Comparison of ENCODE assay signal across 8 cellular contexts in the genomic region with DNA sequence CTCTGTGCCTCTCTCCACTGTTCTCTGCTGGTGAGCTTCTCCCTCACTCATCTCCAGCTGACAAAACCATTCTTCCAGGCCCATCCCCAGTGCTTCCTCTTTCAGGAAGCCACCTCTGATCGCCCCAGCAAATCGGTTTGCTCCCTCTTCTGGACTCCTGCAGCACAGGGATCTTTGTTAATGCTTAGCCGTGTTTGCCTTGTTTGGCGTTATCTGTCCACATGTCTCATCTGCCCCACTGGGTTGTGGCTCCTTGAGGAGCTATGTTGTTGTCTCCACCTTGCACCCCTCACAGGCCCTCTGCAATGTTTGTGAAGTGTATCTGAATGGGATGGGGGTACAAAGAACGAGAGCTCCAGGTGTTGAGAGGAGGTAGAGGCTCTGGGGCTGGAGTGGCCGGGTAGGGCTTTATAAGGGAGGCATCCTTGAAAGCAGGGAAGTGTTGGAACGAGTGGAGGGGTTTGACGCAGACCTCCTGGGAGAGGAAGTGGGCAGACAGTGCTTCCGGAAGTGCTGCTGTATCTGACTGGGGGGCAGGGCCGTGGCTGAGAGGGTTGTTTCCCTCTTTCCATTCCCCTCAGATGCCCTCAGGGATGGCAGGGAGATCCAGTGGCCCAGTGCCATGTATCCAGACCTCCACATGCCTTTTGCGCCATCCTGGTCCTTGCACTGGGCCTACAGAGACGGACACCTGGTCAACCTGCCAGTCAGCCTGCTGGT. TPM values are rescaled to one million over a fixed set of nuclear protein-coding genes. Genes with fewer than 3 reads are reported as not detected.
DNase-seq lines count a peak whose midpoint lies in the region; ATAC-seq and TF ChIP-seq lines count a peak whose summit lies in the region.

No MANE protein-coding gene starts in this region.

- DNase-seq in HT1080 (ENCODE audit: low read depth): peak; percentile 54
- peak; percentile 82 for DNase-seq in activated CD8-positive, alpha-beta memory T cell treated with anti-CD3 and anti-CD28 coated beads for 24 hours
- peak; percentile 14 for DNase-seq in fibroblast of pulmonary artery (ENCODE audit: low read depth)
- DNase-seq in stimulated activated CD4-positive, alpha-beta T cell treated with anti-CD3 and anti-CD28 coated beads, Interleukin-4, amount 100 ng/mL, for 1 hour: peak; percentile 31
- no peak for DNase-seq in NCI-H2029 treated with DMSO at 0.1 percent for 48 hours (lab: John Stamatoyannopoulos, UW)
- DNase-seq in NCI-H1105 (lab: John Stamatoyannopoulos, UW): no peak
- no peak for DNase-seq in NCI-H2227 treated with DMSO at 0.1 percent for 48 hours (lab: John Stamatoyannopoulos, UW)

- no peak for TF ChIP-seq CTCF in fibroblast of pulmonary artery (IDR thresholded peaks at IDR 0.05; ENCODE audit: low read length, missing control alignments)

- H3K4me3 ChIP-seq in fibroblast of pulmonary artery (replicated peaks; ENCODE audit: low read depth, low read length): no peak overlapping the region

- ATAC-seq in GM21717 (IDR thresholded peaks at IDR 0.05; ENCODE audit: unreplicated experiment): no peak

RNA-seq across cellular contexts. Expression of gene CASKIN2, which starts 27.8 kb away (rescaled TPM):
- total RNA-seq in HT1080 (2014; rRNA removed; shearing (Covaris generic)): 6.7 and 7.4 TPM in 2 replicates
- 5.0 and 5.1 TPM in 2 replicates for polyA plus RNA-seq in HT1080 (2015; cell fraction: cytosol; rRNA removed)
- polyA plus RNA-seq in HT1080 (2015; cell fraction: nucleus; rRNA removed): 9.8 and 10.2 TPM in 2 replicates

RNA-seq across cellular contexts. Expression of gene TSEN54, which starts 28.8 kb away (rescaled TPM):
- total RNA-seq in HT1080 (2014; rRNA removed; shearing (Covaris generic)): 35.9 and 38.8 TPM in 2 replicates
- 13.4 and 19.3 TPM in 2 replicates for polyA plus RNA-seq in HT1080 (2015; cell fraction: cytosol; rRNA removed)
- 23.2 and 39.4 TPM in 2 replicates for polyA plus RNA-seq in HT1080 (2015; cell fraction: nucleus; rRNA removed)

RNA-seq across cellular contexts. Expression of gene TMEM94, which starts 31.1 kb away (rescaled TPM):
- 22.8 and 24.0 TPM in 2 replicates for total RNA-seq in HT1080 (2014; rRNA removed; shearing (Covaris generic))
- polyA plus RNA-seq in HT1080 (2015; cell fraction: cytosol; rRNA removed): 31.2 and 32.1 TPM in 2 replicates
- polyA plus RNA-seq in HT1080 (2015; cell fraction: nucleus; rRNA removed): 96.9 and 124 TPM in 2 replicates

RNA-seq across cellular contexts. Expression of gene LLGL2, which starts 38.0 kb away (rescaled TPM):
- not detected in 2 replicates for total RNA-seq in HT1080 (2014; rRNA removed; shearing (Covaris generic))
- polyA plus RNA-seq in HT1080 (2015; cell fraction: cytosol; rRNA removed): 0.33 and 0.83 TPM in 2 replicates
- 0.35 and 0.57 TPM in 2 replicates for polyA plus RNA-seq in HT1080 (2015; cell fraction: nucleus; rRNA removed)

Comparison
In these comparisons a context has a peak if more than half of its experiments do, and no peak if none do; other contexts are left out.
1. DNase-seq: peak in HT1080 (single experiment), activated CD8-positive, alpha-beta memory T cell treated with anti-CD3 and anti-CD28 coated beads for 24 hours (single experiment), fibroblast of pulmonary artery (single experiment) and stimulated activated CD4-positive, alpha-beta T cell treated with anti-CD3 and anti-CD28 coated beads, Interleukin-4, amount 100 ng/mL, for 1 hour (single experiment); none in NCI-H2029 treated with DMSO at 0.1 percent for 48 hours (single experiment), NCI-H1105 (single experiment) and NCI-H2227 treated with DMSO at 0.1 percent for 48 hours (single experiment).